8 cellular contexts compared by ENCODE assay signal in genomic region chr6:155314773-155315515, GRCh38.
DNase-seq lines count a peak whose midpoint lies in the region; ATAC-seq lines count a peak whose summit lies in the region.

No MANE protein-coding gene starts in this region.

- ATAC-seq in HG02798 (IDR thresholded peaks at IDR 0.05; ENCODE audit: poor library complexity, unreplicated experiment), result peak; percentile 47

- peak; percentile 79 for DNase-seq in activated effector memory CD4-positive, alpha-beta T cell treated with anti-CD3 and anti-CD28 coated beads, Interleukin-2, amount 50 U/mL, for 16 hours
- no peak for DNase-seq in activated effector memory CD4-positive, alpha-beta T cell treated with Interleukin-2 at 50 U/mL for 16 hours
- peak; percentile 98 for DNase-seq in NCI-H1105 treated with DMSO at 0.1 percent for 48 hours (lab: John Stamatoyannopoulos, UW)
- DNase-seq in T follicular helper cell (ENCODE audit: low read depth), result peak; percentile 25
- DNase-seq in cerebellar cortex (ENCODE audit: low spot score), result peak; percentile 86
- DNase-seq in kidney tubule cell (ENCODE audit: low spot score), result peak; percentile 88
- DNase-seq in stimulated activated CD4-positive, alpha-beta T cell treated with anti-CD3 and anti-CD28 coated beads, TNF-alpha, amount 100 ng/mL, for 24 hours (ENCODE audit: low read depth in 3 of 3), result peak in 2 of 3 experiments; percentile 45 to 54
